In the genomic region with DNA sequence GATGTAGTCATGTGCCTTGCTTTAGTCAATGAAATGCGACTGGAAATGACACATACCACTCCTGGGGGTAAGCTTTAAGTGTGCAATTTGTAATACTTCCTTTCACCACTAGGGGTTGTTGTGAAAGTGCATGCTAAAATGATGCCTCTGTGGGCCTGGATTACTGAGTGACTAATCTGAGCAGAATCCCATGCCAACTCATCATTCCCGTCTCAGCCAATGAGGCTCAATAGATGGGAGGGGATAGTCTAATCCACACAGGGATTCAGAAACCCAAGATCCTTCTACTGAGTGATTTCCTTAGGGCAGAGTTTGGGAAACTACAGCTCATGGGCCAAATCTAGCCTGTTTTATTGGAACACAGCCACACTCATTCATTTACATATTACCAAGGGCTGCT, we compare ENCODE assay signal across 9 cellular contexts. TPM values are rescaled to one million over a fixed set of nuclear protein-coding genes. Genes with fewer than 3 reads are reported as not detected.
A peak's percentile ranks its signal among the peaks of the same experiment; 100 is the strongest.
DNase-seq lines count a peak whose midpoint lies in the region; ATAC-seq, FAIRE-seq and TF ChIP-seq lines count a peak whose summit lies in the region.
"Had no signal": no experiment of that assay in that cellular context is flagged by ENCODE, and none has a peak within 500 bp of the region (broad histone marks: within the 10 kb centered on the region; RNA-seq: fewer than 3 reads in every experiment).

No MANE protein-coding gene starts in this region.

- no peak for FAIRE-seq in endothelial cell of umbilical vein (lab: Jason Lieb, UNC)

- peak; percentile 74 to 85 for ATAC-seq in activated naive CD4-positive, alpha-beta T cell treated with anti-CD3 and anti-CD28 coated beads, Interleukin-2, amount 50 U/mL, for 72 hours
- peak; percentile 68 for ATAC-seq in HG02623 (IDR thresholded peaks at IDR 0.05; ENCODE audit: unreplicated experiment)

- no peaks in the 10 kb centered on the region for H3K9me3 ChIP-seq in endothelial cell of umbilical vein (replicated peaks; ENCODE audit: control insufficient read depth, insufficient read depth, low read length)
- no peaks in the 10 kb centered on the region for H3K9me3 ChIP-seq in esophagus muscularis mucosa

- 48% methylated on average over 2 of the region's 2 CpGs for whole genome bisulfite sequencing in esophagus muscularis mucosa

- no peaks in the 10 kb centered on the region for H3K9me3 Mint-ChIP-seq in activated naive CD4-positive, alpha-beta T cell treated with anti-CD3 and anti-CD28 coated beads, Interleukin-2, amount 50 U/mL, for 72 hours

- DNase-seq in activated naive CD4-positive, alpha-beta T cell treated with anti-CD3 and anti-CD28 coated beads, Interleukin-2, amount 50 U/mL, for 72 hours (ENCODE audit: low spot score in 2 of 2), result peak in 1 of 2 donors; percentile 19
- DNase-seq in activated naive CD4-positive, alpha-beta T cell (lab: John Stamatoyannopoulos, UW), result no peak
- DNase-seq in NOMO-1 treated with DMSO at 0.1 percent for 48 hours (lab: John Stamatoyannopoulos, UW; ENCODE audit: unreplicated experiment), result peak; percentile 14
- DNase-seq in endothelial cell of umbilical vein (ENCODE audit: low read depth, low spot score), result peak; percentile 31
- DNase-seq in retinal pigment epithelial cell (ENCODE audit: low read depth), result peak; percentile 9
- DNase-seq in SK-N-DZ (ENCODE audit: low spot score), result no peak
- DNase-seq in esophagus muscularis mucosa (ENCODE audit: extremely low spot score), result no peak

- H2AFZ ChIP-seq in endothelial cell of umbilical vein (ENCODE audit: low read depth, low read length), result no peak overlapping the region

- H3K9ac ChIP-seq in endothelial cell of umbilical vein (replicated peaks; ENCODE audit: extremely low read depth, insufficient read depth, low read length), result no peak overlapping the region

- no peak overlapping the region for H3K4me3 ChIP-seq in endothelial cell of umbilical vein (replicated peaks in 1 of 3; ENCODE audit: insufficient read depth in 1 of 3, low read depth in 1 of 3, low read length in 3 of 3)
- no peak overlapping the region for H3K4me3 ChIP-seq in retinal pigment epithelial cell (ENCODE audit: low read length)
- no peak overlapping the region for H3K4me3 ChIP-seq in esophagus muscularis mucosa

- TF ChIP-seq CTCF in endothelial cell of umbilical vein (IDR thresholded peaks at IDR 0.05; ENCODE audit: extremely low read depth in 1 of 2, insufficient read depth in 1 of 2, low read depth in 1 of 2, low read length in 2 of 2) (peak; percentile 47 to 49), retinal pigment epithelial cell (conservative IDR thresholded peaks at IDR 0.05; ENCODE audit: low read depth, low read length) (peak; percentile 63), esophagus muscularis mucosa (IDR thresholded peaks at IDR 0.05) (peak in 1 of 3 experiments; percentile 33)

- intact Hi-C loops in endothelial cell of umbilical vein (cut with micrococcal nuclease), result no loop called here
- intact Hi-C loops in esophagus muscularis mucosa (cut with DNase I), result no loop called here

- no peaks in the 10 kb centered on the region for H3K9me1 ChIP-seq in endothelial cell of umbilical vein (replicated peaks; ENCODE audit: control insufficient read depth, extremely low read depth, insufficient read depth, low read length)

- CTCF ChIA-PET in endothelial cell of umbilical vein (lab: Charles Lee), result interaction anchor here (0.7 to 1.5 kb wide), 12 partner anchors 9 to 1465 kb away, joined by 3 to 13 read pairs (median 3); no protein-coding TSS in a partner anchor

- TF ChIP-seq POLR2A in endothelial cell of umbilical vein (IDR thresholded peaks at IDR 0.05; ENCODE audit: low read depth, low read length), result no peak
- no peak for TF ChIP-seq POLR2A in esophagus muscularis mucosa (IDR thresholded peaks at IDR 0.05; ENCODE audit: low read depth)

- H3K4me1 ChIP-seq in endothelial cell of umbilical vein (ENCODE audit: control insufficient read depth, extremely low read depth, insufficient read depth, low read length) (no peaks in the 10 kb centered on the region), esophagus muscularis mucosa (no peaks in the 10 kb centered on the region)

- POLR2A ChIA-PET in endothelial cell of umbilical vein (lab: Charles Lee), result no interaction called here

- BruUV-seq in endothelial cell of umbilical vein (replicated peaks; lab: Mats Ljungman, UMichigan), result no TSS peak

- H3K27me3 ChIP-seq in endothelial cell of umbilical vein (ENCODE audit: control insufficient read depth in 2 of 2, insufficient read depth in 2 of 2, low read length in 2 of 2) (peaks cover 0 to 4% of the 10 kb centered on the region in 2 experiments), esophagus muscularis mucosa (no peaks in the 10 kb centered on the region)

- H3K27ac Mint-ChIP-seq in activated naive CD4-positive, alpha-beta T cell treated with anti-CD3 and anti-CD28 coated beads, Interleukin-2, amount 50 U/mL, for 72 hours, result no peak overlapping the region

- H4K20me1 ChIP-seq in endothelial cell of umbilical vein (replicated peaks; ENCODE audit: control insufficient read depth, extremely low read depth, insufficient read depth, low read length), result no peaks in the 10 kb centered on the region

- H3K36me3 Mint-ChIP-seq in activated naive CD4-positive, alpha-beta T cell treated with anti-CD3 and anti-CD28 coated beads, Interleukin-2, amount 50 U/mL, for 72 hours, result no peaks in the 10 kb centered on the region

- H3K36me3 ChIP-seq in endothelial cell of umbilical vein (ENCODE audit: control insufficient read depth in 2 of 2, extremely low read depth in 1 of 2, insufficient read depth in 2 of 2, low read length in 2 of 2) (no peaks in the 10 kb centered on the region), esophagus muscularis mucosa (no peaks in the 10 kb centered on the region)

- TF ChIP-seq EP300 in esophagus muscularis mucosa (IDR thresholded peaks at IDR 0.05), result no peak

- H3K79me2 ChIP-seq in endothelial cell of umbilical vein (ENCODE audit: control insufficient read depth, insufficient read depth, low read length), result no peaks in the 10 kb centered on the region

- dilution Hi-C loops in endothelial cell of umbilical vein (cut with MboI; ENCODE audit: extremely low pct_ligation_motif_present, low sequenced_read_pairs), result no loop called here

- no peak overlapping the region for H3K4me2 ChIP-seq in endothelial cell of umbilical vein (ENCODE audit: insufficient read depth, low read length)

- no peak overlapping the region for H3K27ac ChIP-seq in endothelial cell of umbilical vein (ENCODE audit: insufficient read depth, low read depth, low read length)
- no peak overlapping the region for H3K27ac ChIP-seq in esophagus muscularis mucosa (replicated peaks in 1 of 4)

TF ChIP-seq in endothelial cell of umbilical vein, 7 proteins besides CTCF, POLR2A, EP300 and RAD21:
- TF ChIP-seq FOS (IDR thresholded peaks at IDR 0.05; ENCODE audit: borderline replicate concordance, insufficient read depth, low read length) (peak; percentile 31), MYC (IDR thresholded peaks at IDR 0.05; ENCODE audit: low read depth, low read length) (no peak), GATA2 (IDR thresholded peaks at IDR 0.05; ENCODE audit: insufficient read depth, insufficient read length, low read depth, low read length) (no peak), EZH2 (IDR thresholded peaks at IDR 0.05; ENCODE audit: borderline replicate concordance, low read depth, low read length, severe bottlenecking) (no peak)

RNA-seq across cellular contexts. Expression of gene HRH4, which starts 54.0 kb away (rescaled TPM):
- not detected for total RNA-seq in activated naive CD4-positive, alpha-beta T cell treated with anti-CD3 and anti-CD28 coated beads, Interleukin-2, amount 50 U/mL, for 72 hours
- total RNA-seq in endothelial cell of umbilical vein (not detected in 2 replicates), esophagus muscularis mucosa (under 1 TPM in 2 of 4 donors, not detected in 2; 0.13 to 0.50 TPM)
- 0.03 TPM in 2 replicates for polyA plus RNA-seq in endothelial cell of umbilical vein
- not detected in 2 replicates for polyA plus RNA-seq in endothelial cell of umbilical vein (2011; cell fraction: cytosol; rRNA removed)
- 0.06 and 0.07 TPM in 2 replicates for polyA plus RNA-seq in endothelial cell of umbilical vein (2011; cell fraction: nucleus; rRNA removed)
- polyA plus RNA-seq in endothelial cell of umbilical vein (2012), result not detected in 2 replicates
- polyA minus RNA-seq in endothelial cell of umbilical vein, result 0.06 TPM in 1 of 2 replicates, not detected in the other
- polyA minus RNA-seq in endothelial cell of umbilical vein (2011; cell fraction: cytosol; rRNA and poly(A)+ RNA removed), result not detected
- 0.10 TPM in 1 of 2 replicates, not detected in the other for polyA minus RNA-seq in endothelial cell of umbilical vein (2011; cell fraction: nucleus; rRNA and poly(A)+ RNA removed)
- not detected in 2 replicates for polyA plus RNA-seq in SK-N-DZ (2014; cell fraction: cytosol; rRNA removed)
- not detected in 2 replicates for polyA plus RNA-seq in SK-N-DZ (2014; cell fraction: nucleus; rRNA removed)
- total RNA-seq: temporal lobe had no signal

Comparison
In these comparisons a context has a peak if more than half of its experiments do, and no peak if none do; other contexts are left out.
1. DNase-seq: peak in NOMO-1 treated with DMSO at 0.1 percent for 48 hours (single experiment), endothelial cell of umbilical vein (single experiment) and retinal pigment epithelial cell (single experiment); none in activated naive CD4-positive, alpha-beta T cell (0 of 4), SK-N-DZ (single experiment) and esophagus muscularis mucosa (single experiment).